ENCODE assay signal across 9 cellular contexts in genomic region chr10:109895095-109895818, GRCh38. TPM values are rescaled to one million over a fixed set of nuclear protein-coding genes. Genes with fewer than 3 reads are reported as not detected.
A peak's percentile ranks its signal among the peaks of the same experiment; 100 is the strongest.
DNase-seq lines count a peak whose midpoint lies in the region; ATAC-seq and TF ChIP-seq lines count a peak whose summit lies in the region.
"Had no signal": no experiment of that assay in that cellular context is flagged by ENCODE, and none has a peak within 500 bp of the region (broad histone marks: within the 10 kb centered on the region; RNA-seq: fewer than 3 reads in every experiment).

No MANE protein-coding gene starts in this region.

- H3K27ac ChIP-seq in dorsolateral prefrontal cortex (peak overlapping the region; percentile 5 to 94 (median 82)), lower lobe of right lung (peak overlapping the region; percentile 38), temporal lobe (ENCODE audit: low read depth, low read length) (peak overlapping the region; percentile 73)

- DNase-seq in LHCN-M2 (ENCODE audit: low read depth) (peak; percentile 75), dorsolateral prefrontal cortex (peak; percentile 25 to 89 (median 70)), lower lobe of right lung (no peak), T-helper 2 cell (no peak), NCI-H1417 (lab: John Stamatoyannopoulos, UW) (no peak), SKM-1 (lab: John Stamatoyannopoulos, UW; ENCODE audit: unreplicated experiment) (no peak)
- DNase-seq: stimulated activated naive CD4-positive, alpha-beta T cell had no signal

- H3K9me3 ChIP-seq in lower lobe of right lung: no peaks in the 10 kb centered on the region

- intact Hi-C loops in dorsolateral prefrontal cortex (cut with DNase I): no loop called here
- intact Hi-C loops in lower lobe of right lung (cut with DNase I): no loop called here

- H3K36me3 ChIP-seq in lower lobe of right lung: peaks cover 18% of the 10 kb centered on the region

- peak; percentile 7 to 28 for ATAC-seq in lower lobe of right lung
- no peak for ATAC-seq in GM21367 (IDR thresholded peaks at IDR 0.05; ENCODE audit: unreplicated experiment)

- H3K4me3 ChIP-seq in dorsolateral prefrontal cortex (peak overlapping the region in 2 of 59 donors; percentile 18 to 20), lower lobe of right lung (no peak overlapping the region)

- peaks cover 49% of the 10 kb centered on the region for H3K4me1 ChIP-seq in lower lobe of right lung

- TF ChIP-seq CTCF in dorsolateral prefrontal cortex (IDR thresholded peaks at IDR 0.05 in 54 of 56, conservative IDR thresholded peaks at IDR 0.05 in 2 of 56; ENCODE audit: low read depth in 1 of 56, partially characterized antibody in 56 of 56) (no peak), lower lobe of right lung (IDR thresholded peaks at IDR 0.05) (no peak)

- H3K27me3 ChIP-seq in dorsolateral prefrontal cortex (no peaks in the 10 kb centered on the region), lower lobe of right lung (ENCODE audit: low read depth) (no peaks in the 10 kb centered on the region)

RNA-seq across cellular contexts. Expression of gene XPNPEP1, which starts 28.1 kb away (rescaled TPM):
- 117 and 125 TPM in 2 replicates for total RNA-seq in LHCN-M2 (2014; rRNA removed)
- 61.4 TPM for polyA plus RNA-seq in LHCN-M2 (2012)
- 10 to 100 TPM; 42.7 to 96.7 (median 63.5) TPM for total RNA-seq in dorsolateral prefrontal cortex
- total RNA-seq in lower lobe of right lung: 52.1 TPM
- total RNA-seq in temporal lobe: 55.3 TPM

Comparison
In these comparisons a context has a peak if more than half of its experiments do, and no peak if none do; other contexts are left out.
1. DNase-seq: peak in LHCN-M2 (single experiment) and dorsolateral prefrontal cortex (10 of 10); none in lower lobe of right lung (single experiment), T-helper 2 cell (0 of 5), NCI-H1417 (0 of 3) and SKM-1 (single experiment).
2. Peak in every context shown above with its lines, with median percentiles within 50 percentile points of each other: H3K27ac ChIP-seq.